ENCODE assay signal across 8 cellular contexts in the genomic region with DNA sequence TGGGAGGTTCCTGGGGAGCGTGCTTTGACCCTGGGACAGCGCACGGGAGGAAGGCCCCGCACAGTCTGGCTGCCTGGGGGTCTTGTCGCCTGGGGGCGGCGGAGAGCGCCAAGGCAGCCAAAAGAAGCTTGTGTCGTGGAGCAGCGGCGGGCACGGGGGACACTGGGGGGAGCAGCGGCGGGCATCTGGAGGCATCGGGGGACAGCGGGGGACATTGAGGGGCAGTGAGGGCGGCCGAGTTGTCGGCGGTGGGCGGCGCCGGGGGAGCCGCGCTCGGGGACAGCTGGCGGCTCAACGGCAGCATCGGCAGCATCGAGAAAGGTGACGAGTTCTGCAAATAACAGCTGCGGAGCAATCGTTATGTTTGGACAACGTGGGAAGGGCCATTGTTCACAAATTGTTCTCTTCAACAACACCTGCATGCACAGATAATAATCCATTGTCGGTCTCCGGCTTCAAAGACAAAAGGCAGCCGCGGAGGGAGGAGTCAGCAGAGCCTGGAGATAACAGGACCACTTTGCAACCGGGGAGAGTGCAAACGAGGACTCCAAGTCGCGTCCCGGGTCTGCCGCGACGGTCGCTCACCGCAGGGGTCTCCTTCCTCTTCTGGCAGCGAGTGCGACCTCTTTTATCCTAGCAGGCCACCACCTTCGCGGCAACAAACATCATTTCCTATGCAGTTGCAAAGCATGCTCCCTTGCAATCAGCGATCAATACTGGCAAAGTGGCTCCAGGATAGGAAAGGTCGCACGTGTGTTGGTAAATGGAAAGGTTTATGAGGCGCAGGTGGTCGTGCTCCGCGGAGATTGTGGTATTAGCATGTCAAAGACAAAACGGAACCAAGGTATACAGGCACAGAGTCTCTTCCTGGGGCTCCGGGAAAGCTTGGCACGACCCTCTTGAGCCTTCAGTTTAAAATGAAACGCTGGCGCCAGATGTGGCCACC.
DNase-seq lines count a peak whose midpoint lies in the region; ATAC-seq and TF ChIP-seq lines count a peak whose summit lies in the region.

No MANE protein-coding gene starts in this region.

- no peak overlapping the region for H3K27ac Mint-ChIP-seq in chondrocyte (ENCODE audit: unreplicated experiment)

- peaks cover 0 to 5% of the 10 kb centered on the region in 2 donors for H3K4me1 ChIP-seq in lung (ENCODE audit: control insufficient read depth in 2 of 2, insufficient read depth in 2 of 2, low read length in 2 of 2)
- peaks cover 47% of the 10 kb centered on the region for H3K4me1 ChIP-seq in suprapubic skin

- H3K27me3 ChIP-seq in lung (ENCODE audit: control insufficient read depth, insufficient read depth) = no peaks in the 10 kb centered on the region
- H3K27me3 ChIP-seq in suprapubic skin = peaks cover 41% of the 10 kb centered on the region

- no peak overlapping the region for H3K27ac ChIP-seq in SK-N-MC
- H3K27ac ChIP-seq in lung (ENCODE audit: low read depth in 1 of 2, low read length in 1 of 2) = no peak overlapping the region
- no peak overlapping the region for H3K27ac ChIP-seq in suprapubic skin

- H3K9me3 Mint-ChIP-seq in chondrocyte (ENCODE audit: low read depth) = no peaks in the 10 kb centered on the region

- peak; percentile 10 for DNase-seq in NOMO-1 treated with DMSO at 0.1 percent for 48 hours (lab: John Stamatoyannopoulos, UW; ENCODE audit: unreplicated experiment)
- no peak for DNase-seq in NOMO-1 treated with dmso at 0.1 percent for 144 hours (lab: John Stamatoyannopoulos, UW; ENCODE audit: unreplicated experiment)
- DNase-seq in SK-N-MC (ENCODE audit: low read depth, low spot score) = no peak
- no peak for DNase-seq in chondrocyte (ENCODE audit: low spot score)
- no peak for DNase-seq in lung (ENCODE audit: low spot score)
- DNase-seq in suprapubic skin (ENCODE audit: low spot score in 2 of 2) = no peak

- H3K4me3 ChIP-seq in SK-N-MC = peak overlapping the region; percentile 81
- H3K4me3 ChIP-seq in lung = peak overlapping the region; percentile 16
- peak overlapping the region; percentile 44 for H3K4me3 ChIP-seq in suprapubic skin

- 2 to 5% methylated on average over 64 of the region's 64 CpGs for WGBS in lung, 2 donors
- WGBS in suprapubic skin = 9% methylated on average over 49 of the region's 64 CpGs

- peaks cover 34% of the 10 kb centered on the region for H3K4me1 Mint-ChIP-seq in chondrocyte (ENCODE audit: low read depth)

- no peak for ATAC-seq in lung (ENCODE audit: insufficient read depth, low FRiP score)
- ATAC-seq in GM21825 (IDR thresholded peaks at IDR 0.05; ENCODE audit: unreplicated experiment) = no peak
- no peak for ATAC-seq in GM21381 (IDR thresholded peaks at IDR 0.05; ENCODE audit: unreplicated experiment)

- H3K27me3 Mint-ChIP-seq in chondrocyte (ENCODE audit: low read depth) = peaks cover 21% of the 10 kb centered on the region

- no peak overlapping the region for H3K9ac ChIP-seq in SK-N-MC (ENCODE audit: insufficient read length)

- peaks cover 5% of the 10 kb centered on the region for H3K36me3 Mint-ChIP-seq in chondrocyte (ENCODE audit: low read depth)

- TF ChIP-seq POLR2A in suprapubic skin (IDR thresholded peaks at IDR 0.05) = no peak

- H3K36me3 ChIP-seq in SK-N-MC (ENCODE audit: insufficient read depth, low read length) (no peaks in the 10 kb centered on the region), lung (ENCODE audit: control insufficient read depth in 2 of 2, insufficient read depth in 2 of 2, low read length in 2 of 2) (no peaks in the 10 kb centered on the region), suprapubic skin (no peaks in the 10 kb centered on the region)

- H3K4me3 Mint-ChIP-seq in chondrocyte (ENCODE audit: unreplicated experiment) = peak overlapping the region; percentile 75

- H3K9me3 ChIP-seq in SK-N-MC (ENCODE audit: low read depth, low read length) (no peaks in the 10 kb centered on the region), lung (ENCODE audit: control insufficient read depth in 2 of 2, insufficient read depth in 1 of 2, low read length in 1 of 2) (no peaks in the 10 kb centered on the region), suprapubic skin (no peaks in the 10 kb centered on the region)

- no peak for TF ChIP-seq EP300 in suprapubic skin (IDR thresholded peaks at IDR 0.05)

- no peak for TF ChIP-seq CTCF in chondrocyte (IDR thresholded peaks at IDR 0.05)
- no peak for TF ChIP-seq CTCF in lung (IDR thresholded peaks at IDR 0.05; ENCODE audit: control extremely low read depth, extremely low read depth)
- no peak for TF ChIP-seq CTCF in suprapubic skin (IDR thresholded peaks at IDR 0.05)

Comparison
In these comparisons a context has a peak if more than half of its experiments do, and no peak if none do; other contexts are left out.
1. H3K4me3 ChIP-seq: peak in every context shown above with its lines; median percentile 81 in SK-N-MC; 44 in suprapubic skin; 16 in lung.